ENCODE assay signal across 11 cellular contexts in the genomic region with DNA sequence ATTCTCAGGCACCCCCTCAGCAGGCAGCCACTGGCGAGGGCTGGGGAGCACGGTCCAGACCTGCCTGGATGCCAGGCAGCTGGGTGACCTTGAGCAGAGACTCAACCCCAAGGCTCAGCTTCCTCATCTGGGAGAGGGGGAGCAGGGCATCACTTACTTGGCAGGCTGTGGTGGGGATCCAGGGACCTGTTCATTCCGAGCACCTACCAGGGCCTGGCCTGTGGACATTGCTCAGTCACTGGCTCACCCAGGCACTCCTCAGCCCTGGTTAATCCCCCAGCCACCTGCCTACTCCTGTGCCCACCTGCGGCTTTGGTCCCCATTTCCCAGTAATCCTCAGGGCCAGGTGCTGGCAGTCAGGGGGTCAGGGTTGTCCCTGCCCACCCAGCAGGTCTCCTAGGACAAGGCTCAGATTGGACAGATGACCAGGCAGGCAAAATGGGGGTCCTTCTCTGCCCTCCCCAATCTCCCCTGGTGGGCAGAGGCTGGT. TPM values are rescaled to one million over a fixed set of nuclear protein-coding genes. Genes with fewer than 3 reads are reported as not detected.
A peak's percentile ranks its signal among the peaks of the same experiment; 100 is the strongest.
DNase-seq lines count a peak whose midpoint lies in the region; ATAC-seq and TF ChIP-seq lines count a peak whose summit lies in the region.
"Had no signal": no experiment of that assay in that cellular context is flagged by ENCODE, and none has a peak within 500 bp of the region (broad histone marks: within the 10 kb centered on the region; RNA-seq: fewer than 3 reads in every experiment).

No MANE protein-coding gene starts in this region.

- H3K4me3 ChIP-seq in GM23248 = no peak overlapping the region
- H3K4me3 ChIP-seq in SK-N-MC = peak overlapping the region; percentile 48
- H3K4me3 ChIP-seq in left ventricle myocardium inferior = peak overlapping the region; percentile 34
- no peak overlapping the region for H3K4me3 ChIP-seq in parathyroid adenoma (ENCODE audit: low read depth, low read length)
- H3K4me3 ChIP-seq: hepatocyte, ovary had no signal

- no peaks in the 10 kb centered on the region for H3F3A ChIP-seq in GM23248 (ENCODE audit: insufficient read depth)

- H3K9me3 ChIP-seq in GM23248 (ENCODE audit: low read depth) (no peaks in the 10 kb centered on the region), SK-N-MC (ENCODE audit: low read depth, low read length) (no peaks in the 10 kb centered on the region), left ventricle myocardium inferior (replicated peaks) (no peaks in the 10 kb centered on the region), parathyroid adenoma (ENCODE audit: control insufficient read depth, low read length) (no peaks in the 10 kb centered on the region)
- H3K9me3 ChIP-seq: ovary had no signal

- peak overlapping the region; percentile 35 for H2AFZ ChIP-seq in GM23248
- H2AFZ ChIP-seq in parathyroid adenoma = peak overlapping the region; percentile 81
- H2AFZ ChIP-seq: hepatocyte had no signal

- no peaks in the 10 kb centered on the region for H3K36me3 ChIP-seq in GM23248 (ENCODE audit: low read depth)
- H3K36me3 ChIP-seq in SK-N-MC (ENCODE audit: insufficient read depth, low read length) = no peaks in the 10 kb centered on the region
- H3K36me3 ChIP-seq in left ventricle myocardium inferior = no peaks in the 10 kb centered on the region
- no peaks in the 10 kb centered on the region for H3K36me3 ChIP-seq in parathyroid adenoma (ENCODE audit: control insufficient read depth, insufficient read depth, low read length)
- H3K36me3 ChIP-seq: ovary had no signal

- intact Hi-C loops in left ventricle myocardium inferior (cut with micrococcal nuclease) = loop anchor here (1.0 to 10.0 kb wide), 3 partner anchors 50 to 137 kb away; a partner anchor contains a TSS

- H3K79me2 ChIP-seq in GM23248 (ENCODE audit: insufficient read depth) (no peaks in the 10 kb centered on the region), parathyroid adenoma (no peaks in the 10 kb centered on the region)
- H3K79me2 ChIP-seq: hepatocyte had no signal

- H3K27ac ChIP-seq in GM23248 (no peak overlapping the region), SK-N-MC (peak overlapping the region; percentile 31; the same call in 1 of the 2 replicates), left ventricle myocardium inferior (replicated peaks) (peak overlapping the region; percentile 80), parathyroid adenoma (no peak overlapping the region)
- H3K27ac ChIP-seq: ovary had no signal

- H3K9ac ChIP-seq in GM23248 (peak overlapping the region; percentile 32; the same call in 1 of the 2 replicates), SK-N-MC (ENCODE audit: insufficient read length) (peak overlapping the region; percentile 45), parathyroid adenoma (no peak overlapping the region)

- H3K9me2 ChIP-seq in GM23248 (ENCODE audit: insufficient read depth) = no peaks in the 10 kb centered on the region

- TF ChIP-seq CTCF in left ventricle myocardium inferior (IDR thresholded peaks at IDR 0.05; ENCODE audit: borderline replicate concordance) (no peak), parathyroid adenoma (IDR thresholded peaks at IDR 0.05) (no peak)

- H3K4me1 ChIP-seq in GM23248 (ENCODE audit: insufficient read depth) (peaks cover 12% of the 10 kb centered on the region), left ventricle myocardium inferior (peaks cover 51% of the 10 kb centered on the region), parathyroid adenoma (peaks cover 13% of the 10 kb centered on the region)

- DNase-seq in GM23248 = no peak
- DNase-seq in SK-N-MC (ENCODE audit: low read depth, low spot score) = no peak
- no peak for DNase-seq in left ventricle myocardium inferior
- no peak for DNase-seq in NK-92 treated with Interleukin-12 subunit alpha and Interleukin-12 subunit beta, amount 100 ng/mL, for 24 hours (lab: John Stamatoyannopoulos, UW)
- DNase-seq in foreskin melanocyte = no peak
- DNase-seq: activated naive CD4-positive, alpha-beta T cell treated with anti-CD3 and anti-CD28 coated beads for 36 hours had no signal

- H3K4me2 ChIP-seq in GM23248 (ENCODE audit: unreplicated experiment) = peak overlapping the region; percentile 52
- no peak overlapping the region for H3K4me2 ChIP-seq in parathyroid adenoma (ENCODE audit: low read length)

- ATAC-seq in GM21786 (IDR thresholded peaks at IDR 0.05; ENCODE audit: unreplicated experiment) (no peak), HG02884 (IDR thresholded peaks at IDR 0.05; ENCODE audit: unreplicated experiment) (no peak)

- H3K27me3 ChIP-seq in GM23248 (replicated peaks; ENCODE audit: insufficient read depth) (no peaks in the 10 kb centered on the region), left ventricle myocardium inferior (ENCODE audit: low read depth) (no peaks in the 10 kb centered on the region), parathyroid adenoma (ENCODE audit: control insufficient read depth, insufficient read depth, low read length) (no peaks in the 10 kb centered on the region)
- H3K27me3 ChIP-seq: hepatocyte, ovary had no signal

- WGBS in GM23248 (ENCODE audit: low coverage in 1 of 2, low lambda C conversion rate in 2 of 2, missing lambda C conversion rate in 2 of 2), 2 experiments = 92 to 96% methylated on average over 4 of the region's 4 CpGs

- in situ Hi-C loops in GM23248 (cut with MboI) = loop anchor here (10.0 kb wide), 1 partner anchor 110 kb away; no protein-coding TSS in a partner anchor

- no peaks in the 10 kb centered on the region for H4K20me1 ChIP-seq in GM23248 (ENCODE audit: insufficient read depth)

RNA-seq across cellular contexts. Expression of a gene that starts 9.3 kb away (rescaled TPM):
- total RNA-seq in GM23248 (2014; rRNA removed; shearing (Covaris generic)) = 965 and 1,164 TPM in 2 replicates
- 665 and 690 TPM in 2 replicates for polyA plus RNA-seq in GM23248 (2016; fragmentation: Nextera tagmentation; extraction: Ambion mirVana)
- 621 TPM for total RNA-seq in left ventricle myocardium inferior

RNA-seq across cellular contexts. Expression of a gene that starts 21.6 kb away (rescaled TPM):
- total RNA-seq in GM23248 (2014; rRNA removed; shearing (Covaris generic)) = 66.6 and 73.6 TPM in 2 replicates
- 35.8 and 38.1 TPM in 2 replicates for polyA plus RNA-seq in GM23248 (2016; fragmentation: Nextera tagmentation; extraction: Ambion mirVana)
- total RNA-seq in left ventricle myocardium inferior = 20.2 TPM

RNA-seq across cellular contexts. Expression of a gene that starts 30.1 kb away (rescaled TPM):
- total RNA-seq in GM23248 (2014; rRNA removed; shearing (Covaris generic)) = 33.1 and 37.9 TPM in 2 replicates
- 33.0 and 35.5 TPM in 2 replicates for polyA plus RNA-seq in GM23248 (2016; fragmentation: Nextera tagmentation; extraction: Ambion mirVana)
- 25.8 TPM for total RNA-seq in left ventricle myocardium inferior

RNA-seq across cellular contexts. Expression of a gene that starts 31.1 kb away (rescaled TPM):
- total RNA-seq in GM23248 (2014; rRNA removed; shearing (Covaris generic)) = 60.3 and 60.4 TPM in 2 replicates
- polyA plus RNA-seq in GM23248 (2016; fragmentation: Nextera tagmentation; extraction: Ambion mirVana) = 64.9 and 70.9 TPM in 2 replicates
- total RNA-seq in left ventricle myocardium inferior = 14.6 TPM

RNA-seq across cellular contexts. Expression of a gene that starts 37.7 kb away (rescaled TPM):
- 71.2 and 91.2 TPM in 2 replicates for total RNA-seq in GM23248 (2014; rRNA removed; shearing (Covaris generic))
- 40.4 and 45.0 TPM in 2 replicates for polyA plus RNA-seq in GM23248 (2016; fragmentation: Nextera tagmentation; extraction: Ambion mirVana)
- total RNA-seq in left ventricle myocardium inferior = 73.0 TPM

Comparison
In these comparisons a context has a peak if more than half of its experiments do, and no peak if none do; other contexts are left out.
1. H3K27ac ChIP-seq: peak in SK-N-MC (single experiment) and left ventricle myocardium inferior (single experiment); none in GM23248 (single experiment) and parathyroid adenoma (single experiment).
2. H3K4me3 ChIP-seq: peak in SK-N-MC (single experiment) and left ventricle myocardium inferior (single experiment); none in GM23248 (single experiment) and parathyroid adenoma (single experiment).